Comparison of ENCODE assay signal across 24 cellular contexts in the genomic region with DNA sequence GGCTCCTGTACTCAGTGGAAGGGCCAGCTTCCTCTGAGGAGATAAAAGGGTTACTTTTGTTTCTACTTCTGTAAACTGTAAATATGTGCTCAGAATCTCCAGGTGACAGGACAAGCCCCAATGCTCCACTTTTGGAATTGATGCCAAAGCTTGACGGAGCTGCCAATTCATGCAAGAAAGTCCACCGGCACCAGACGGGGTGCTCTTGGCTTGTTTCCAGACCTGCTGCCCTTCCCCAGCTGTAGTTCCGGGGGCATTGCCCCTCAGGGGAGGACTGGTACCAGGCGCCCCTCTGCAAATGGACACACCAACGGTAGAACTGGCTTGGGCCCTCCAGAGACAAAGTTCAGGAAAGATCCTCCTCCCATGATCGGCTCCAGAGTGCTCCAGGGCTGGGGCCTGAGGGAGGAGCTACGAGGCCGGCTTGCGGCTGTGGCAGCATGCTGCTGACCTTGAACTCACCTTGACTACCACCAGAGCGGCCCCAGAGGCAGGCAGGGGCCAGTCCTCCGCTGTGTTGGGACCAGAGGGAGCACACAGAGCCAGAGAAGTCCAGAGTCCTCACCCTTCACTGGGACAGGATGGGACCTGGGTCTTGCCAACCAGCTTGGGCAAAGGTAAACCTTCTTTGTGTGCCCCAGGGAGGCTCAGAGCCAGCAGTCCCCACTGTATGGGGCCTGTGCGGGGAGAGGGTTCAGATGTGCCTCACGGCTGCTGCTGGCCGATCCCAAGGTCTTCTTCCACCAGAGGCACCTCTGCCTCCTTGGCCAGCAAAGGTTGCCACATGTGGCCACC. TPM values are rescaled to one million over a fixed set of nuclear protein-coding genes. Genes with fewer than 3 reads are reported as not detected.
DNase-seq lines count a peak whose midpoint lies in the region; ATAC-seq, FAIRE-seq and TF ChIP-seq lines count a peak whose summit lies in the region.
"Had no signal": no experiment of that assay in that cellular context is flagged by ENCODE, and none has a peak within 500 bp of the region (broad histone marks: within the 10 kb centered on the region; RNA-seq: fewer than 3 reads in every experiment).

No MANE protein-coding gene starts in this region.

- H3K9me3 ChIP-seq in body of pancreas (no peaks in the 10 kb centered on the region), mesenchymal stem cell (ENCODE audit: control insufficient read depth, low read length) (no peaks in the 10 kb centered on the region), parathyroid adenoma (ENCODE audit: control insufficient read depth, low read length) (no peaks in the 10 kb centered on the region), trophoblast cell (ENCODE audit: insufficient read depth, low read depth, low read length) (peaks cover 4% of the 10 kb centered on the region)
- H3K9me3 ChIP-seq: BE2C had no signal

- no peak overlapping the region for H4K12ac ChIP-seq in trophoblast cell (ENCODE audit: low read depth, low read length)

- ATAC-seq in body of pancreas = peak; percentile 64
- ATAC-seq: GM12878, GM23338 had no signal

- intact Hi-C loops in body of pancreas (cut with DNase I) = no loop called here

- no peak overlapping the region for H2BK5ac ChIP-seq in mesenchymal stem cell (ENCODE audit: low read depth, low read length, poor library complexity, severe bottlenecking)
- H2BK5ac ChIP-seq in trophoblast cell (ENCODE audit: low read depth, low read length, poor library complexity) = no peak overlapping the region

- H3K27ac ChIP-seq in body of pancreas (peak overlapping the region in 2 of 4 donors; percentile 6 to 10), mesenchymal stem cell (ENCODE audit: low read length, poor library complexity, severe bottlenecking) (no peak overlapping the region), parathyroid adenoma (peak overlapping the region; percentile 32), trophoblast cell (ENCODE audit: low read depth, low read length) (no peak overlapping the region)

- H2AK5ac ChIP-seq in mesenchymal stem cell (ENCODE audit: low read length, severe bottlenecking) (no peak overlapping the region), trophoblast cell (ENCODE audit: low read length) (no peak overlapping the region)

- no peaks in the 10 kb centered on the region for H3K79me2 ChIP-seq in parathyroid adenoma
- no peaks in the 10 kb centered on the region for H3K79me2 ChIP-seq in trophoblast cell (ENCODE audit: control insufficient read depth, insufficient read depth, low read length, poor library complexity)

- DNase-seq in DMS79 (lab: John Stamatoyannopoulos, UW) (peak; percentile 32), body of pancreas (peak in 2 of 4 donors; percentile 50 to 51), mesenchymal stem cell (no peak), frontal cortex (ENCODE audit: low spot score in 2 of 2) (no peak), islet precursor cell (no peak), trophoblast cell (no peak)
- DNase-seq: BE2C; CD4-positive, CD25-positive, alpha-beta regulatory T cell; COR-L47; MM.1S; NCI-H1092; NCI-H1436 treated with DMSO at 0.1 percent for 48 hours; NCI-H2029; NCI-H345; NCI-H526; NK-92 treated with Interleukin-12 subunit alpha and Interleukin-12 subunit beta, amount 100 ng/mL, for 24 hours; SHP77 had no signal

- no peaks in the 10 kb centered on the region for H3K79me1 ChIP-seq in mesenchymal stem cell (replicated peaks; ENCODE audit: low read length, poor library complexity, severe bottlenecking)
- H3K79me1 ChIP-seq in trophoblast cell (ENCODE audit: low read length) = no peaks in the 10 kb centered on the region

- H3K4me3 ChIP-seq in body of pancreas (no peak overlapping the region), mesenchymal stem cell (ENCODE audit: insufficient read depth in 1 of 2, low read depth in 1 of 2, low read length in 2 of 2) (no peak overlapping the region), parathyroid adenoma (ENCODE audit: low read depth, low read length) (no peak overlapping the region), trophoblast cell (ENCODE audit: low read depth, low read length) (no peak overlapping the region)
- H3K4me3 ChIP-seq: GM12878, GM23338 had no signal

- H3K23ac ChIP-seq in mesenchymal stem cell (ENCODE audit: low read length in 2 of 2) (no peak overlapping the region), trophoblast cell (ENCODE audit: low read length) (no peak overlapping the region)

- peak overlapping the region; percentile 35 for H4K91ac ChIP-seq in mesenchymal stem cell (ENCODE audit: low read length)
- H4K91ac ChIP-seq in trophoblast cell (ENCODE audit: low read depth, low read length) = no peak overlapping the region

- WGBS in body of pancreas, 2 donors = 10 to 24% methylated on average over 4 to 15 of the region's 15 CpGs
- WGBS in mesenchymal stem cell = 92% methylated on average over 15 of the region's 15 CpGs
- WGBS in trophoblast cell (ENCODE audit: extremely low coverage, insufficient coverage, insufficient read length) = no CpG with 5 or more reads among the region's 15 CpGs

- H2BK15ac ChIP-seq in mesenchymal stem cell (ENCODE audit: low read depth, poor library complexity, severe bottlenecking) = no peak overlapping the region

- H2BK120ac ChIP-seq in mesenchymal stem cell (ENCODE audit: low read depth, low read length) = no peak overlapping the region
- no peak overlapping the region for H2BK120ac ChIP-seq in trophoblast cell (ENCODE audit: insufficient read depth, low read length, poor library complexity)

- TF ChIP-seq CTCF in body of pancreas (IDR thresholded peaks at IDR 0.05) (no peak), parathyroid adenoma (IDR thresholded peaks at IDR 0.05) (no peak)

- TF ChIP-seq POLR2A in body of pancreas (IDR thresholded peaks at IDR 0.05) = no peak

- H3K4me1 ChIP-seq in body of pancreas (peaks cover 27% of the 10 kb centered on the region), mesenchymal stem cell (ENCODE audit: control insufficient read depth, insufficient read depth, low read depth, low read length) (peaks cover 14% of the 10 kb centered on the region), parathyroid adenoma (peaks cover 12% of the 10 kb centered on the region), trophoblast cell (ENCODE audit: control insufficient read depth in 1 of 2, insufficient read depth in 2 of 2, low read length in 2 of 2) (no peaks in the 10 kb centered on the region)

- H3K18ac ChIP-seq in mesenchymal stem cell (ENCODE audit: low read depth in 1 of 2, low read length in 2 of 2) (no peak overlapping the region), trophoblast cell (ENCODE audit: low read length) (no peak overlapping the region)

- H4K8ac ChIP-seq in mesenchymal stem cell (ENCODE audit: low read length) (no peak overlapping the region), trophoblast cell (ENCODE audit: low read depth, low read length) (no peak overlapping the region)

- H3K27me3 ChIP-seq in body of pancreas (no peaks in the 10 kb centered on the region), mesenchymal stem cell (ENCODE audit: control insufficient read depth in 1 of 2, insufficient read depth in 1 of 2, low read length in 2 of 2) (peaks cover 9 to 47% of the 10 kb centered on the region in 2 experiments), parathyroid adenoma (ENCODE audit: control insufficient read depth, insufficient read depth, low read length) (no peaks in the 10 kb centered on the region), trophoblast cell (ENCODE audit: insufficient read depth, low read length) (no peaks in the 10 kb centered on the region)
- H3K27me3 ChIP-seq: BE2C had no signal

- FAIRE-seq in frontal cortex (lab: Jason Lieb, UNC) = no peak
- FAIRE-seq: A204.1, GM12878, GM19239, RCC 7860 had no signal

- H3K36me3 ChIP-seq in body of pancreas (replicated peaks in 1 of 2; ENCODE audit: insufficient read depth in 1 of 2, low read depth in 2 of 2) (no peaks in the 10 kb centered on the region), mesenchymal stem cell (ENCODE audit: control insufficient read depth in 1 of 2, insufficient read depth in 2 of 2, low read depth in 1 of 2, low read length in 2 of 2) (no peaks in the 10 kb centered on the region), parathyroid adenoma (ENCODE audit: control insufficient read depth, insufficient read depth, low read length) (no peaks in the 10 kb centered on the region), trophoblast cell (ENCODE audit: control insufficient read depth in 1 of 2, insufficient read depth in 2 of 2, low read length in 2 of 2) (no peaks in the 10 kb centered on the region)
- H3K36me3 ChIP-seq: BE2C had no signal

- no peak overlapping the region for H2BK12ac ChIP-seq in mesenchymal stem cell (ENCODE audit: low read length in 2 of 2)
- H2BK12ac ChIP-seq in trophoblast cell (ENCODE audit: low read length) = no peak overlapping the region

- H2AFZ ChIP-seq in mesenchymal stem cell (ENCODE audit: low read depth, low read length) (no peak overlapping the region), parathyroid adenoma (peak overlapping the region; percentile 85), trophoblast cell (ENCODE audit: insufficient read depth, low read length, poor library complexity) (no peak overlapping the region)
- H2AFZ ChIP-seq: GM23338 had no signal

- H3K4ac ChIP-seq in mesenchymal stem cell (ENCODE audit: low read depth in 1 of 2, low read length in 2 of 2) = no peak overlapping the region
- H3K4ac ChIP-seq in trophoblast cell (ENCODE audit: low read depth, low read length) = no peak overlapping the region

- H3K4me2 ChIP-seq in mesenchymal stem cell (ENCODE audit: low read length, poor library complexity, severe bottlenecking) = no peak overlapping the region
- H3K4me2 ChIP-seq in parathyroid adenoma (ENCODE audit: low read length) = peak overlapping the region; percentile 26
- no peak overlapping the region for H3K4me2 ChIP-seq in trophoblast cell (ENCODE audit: low read length)
- H3K4me2 ChIP-seq: GM23338 had no signal

- H3K14ac ChIP-seq in mesenchymal stem cell (ENCODE audit: low read length in 2 of 2) (no peak overlapping the region), trophoblast cell (ENCODE audit: low read length) (no peak overlapping the region)

- H3K9ac ChIP-seq in mesenchymal stem cell (ENCODE audit: low read length) (no peak overlapping the region), parathyroid adenoma (no peak overlapping the region), trophoblast cell (ENCODE audit: low read length) (no peak overlapping the region)

RNA-seq across cellular contexts. Expression of a gene that starts 17.8 kb away (rescaled TPM):
- total RNA-seq in body of pancreas = 10 to 100 TPM; 53.7 to 67.7 TPM
- 50.9 TPM for polyA plus RNA-seq in mesenchymal stem cell (2013, experiment 1 of 2)
- polyA plus RNA-seq in mesenchymal stem cell (2013, experiment 2 of 2) = 50.4 TPM
- total RNA-seq in frontal cortex = 1.2 TPM
- polyA plus RNA-seq in trophoblast cell (2013) = 15.2 and 18.2 TPM in 2 replicates

RNA-seq across cellular contexts. Expression of a gene that starts 46.9 kb away (rescaled TPM):
- under 1 TPM in 1 of 2 donors, not detected in 1; 0.26 TPM for total RNA-seq in body of pancreas
- polyA plus RNA-seq in mesenchymal stem cell (2013, experiment 1 of 2) = 0.04 TPM
- polyA plus RNA-seq in mesenchymal stem cell (2013, experiment 2 of 2) = 0.04 TPM
- 0.41 TPM for total RNA-seq in frontal cortex
- 18.6 and 19.6 TPM in 2 replicates for polyA plus RNA-seq in trophoblast cell (2013)
- total RNA-seq: CD4-positive, CD25-positive, alpha-beta regulatory T cell; LHCN-M2 had no signal
- polyA plus RNA-seq: CD4-positive, CD25-positive, alpha-beta regulatory T cell had no signal

RNA-seq across cellular contexts. Expression of a gene that starts 55.1 kb away (rescaled TPM):
- total RNA-seq in body of pancreas (1 to 10 TPM in 1 of 2 donors, under 1 TPM in 1; 0.26 to 6.3 TPM), frontal cortex (not detected)
- polyA plus RNA-seq in mesenchymal stem cell (2013, experiment 1 of 2) = not detected
- polyA plus RNA-seq in mesenchymal stem cell (2013, experiment 2 of 2) = not detected
- 1.1 and 1.3 TPM in 2 replicates for polyA plus RNA-seq in trophoblast cell (2013)
- total RNA-seq: CD4-positive, CD25-positive, alpha-beta regulatory T cell; GM12878; LHCN-M2 had no signal
- polyA plus RNA-seq: CD4-positive, CD25-positive, alpha-beta regulatory T cell; GM23338 had no signal

Comparison
In these comparisons a context has a peak if more than half of its experiments do, and no peak if none do; other contexts are left out.
1. RNA of a gene that starts 17.8 kb away (total RNA-seq): 53.7 to 67.7 TPM in body of pancreas; 1.2 TPM in frontal cortex (single experiment); every median in the first group is over 10 times any median in the second.